8 cellular contexts compared by ENCODE assay signal in genomic region chr3:53881691-53882593, GRCh38. TPM values are rescaled to one million over a fixed set of nuclear protein-coding genes. Genes with fewer than 3 reads are reported as not detected.
DNase-seq lines count a peak whose midpoint lies in the region; ATAC-seq and TF ChIP-seq lines count a peak whose summit lies in the region.

Gene ACTR8, minus strand, starts transcription at chr3:53882152. Its CDS starts 51 bp downstream, at chr3:53882101.

- POLR2A ChIA-PET in activated CD4-positive, alpha-beta T cell treated with anti-CD3 and anti-CD28 coated beads, Interleukin-2, amount 10 ng/mL, durations not matched to agents 7 days and 5 days (lab: Charles Lee), result no interaction called here

- no peaks in the 10 kb centered on the region for H3K27me3 Mint-ChIP-seq in activated CD4-positive, alpha-beta T cell treated with anti-CD3 and anti-CD28 coated beads, Interleukin-2, amount 10 ng/mL, durations not matched to agents 7 days and 5 days

- ATAC-seq in GM19023 (IDR thresholded peaks at IDR 0.05; ENCODE audit: unreplicated experiment), result peak; percentile 78
- ATAC-seq in HG03196 (IDR thresholded peaks at IDR 0.05; ENCODE audit: unreplicated experiment), result peak; percentile 81
- peak; percentile 96 for ATAC-seq in left lobe of liver

- H3K27ac Mint-ChIP-seq in activated CD4-positive, alpha-beta T cell treated with anti-CD3 and anti-CD28 coated beads, Interleukin-2, amount 10 ng/mL, durations not matched to agents 7 days and 5 days, result peak within 1 kb of the TSS; percentile 99

- peak within 1 kb of the TSS; percentile 88 for H3K4me3 Mint-ChIP-seq in activated CD4-positive, alpha-beta T cell treated with anti-CD3 and anti-CD28 coated beads, Interleukin-2, amount 10 ng/mL, durations not matched to agents 7 days and 5 days

- peak within 1 kb of the TSS; percentile 93 for H3K4me3 ChIP-seq in AG10803 (ENCODE audit: low read length)

- CTCF ChIA-PET in activated CD4-positive, alpha-beta T cell treated with anti-CD3 and anti-CD28 coated beads, Interleukin-2, amount 10 ng/mL, durations not matched to agents 7 days and 5 days (lab: Charles Lee), result interaction anchor here (0.6 kb wide), 1 partner anchor 538 kb away, joined by 3 read pairs; no protein-coding TSS in a partner anchor

- TF ChIP-seq CTCF in AG10803 (conservative IDR thresholded peaks at IDR 0.05; ENCODE audit: low read length), result peak; percentile 20; the same call in 1 of the 2 replicates

- H3K9me3 Mint-ChIP-seq in activated CD4-positive, alpha-beta T cell treated with anti-CD3 and anti-CD28 coated beads, Interleukin-2, amount 10 ng/mL, durations not matched to agents 7 days and 5 days, result no peaks in the 10 kb centered on the region

- peaks cover 37% of the 10 kb centered on the region for H3K4me1 Mint-ChIP-seq in activated CD4-positive, alpha-beta T cell treated with anti-CD3 and anti-CD28 coated beads, Interleukin-2, amount 10 ng/mL, durations not matched to agents 7 days and 5 days

- peak; percentile 77 for DNase-seq in AG10803 (ENCODE audit: low read depth)
- DNase-seq in NCI-H526 (lab: John Stamatoyannopoulos, UW), result peak; percentile 23 to 85
- peak; percentile 85 for DNase-seq in activated CD4-positive, alpha-beta T cell treated with anti-CD3 and anti-CD28 coated beads, Interleukin-2, amount 10 ng/mL, durations not matched to agents 7 days and 5 days
- peak; percentile 61 for DNase-seq in dedifferentiated amniotic fluid mesenchymal stem cell (ENCODE audit: extremely low spot score)
- DNase-seq in left lobe of liver (ENCODE audit: low spot score), result peak; percentile 88
- DNase-seq in stimulated activated CD4-positive, alpha-beta T cell treated with anti-CD3 and anti-CD28 coated beads, Interleukin-2, amount 100 ng/mL, for 24 hours, result peak; percentile 87 to 88

- peaks cover 52% of the 10 kb centered on the region for H3K36me3 Mint-ChIP-seq in activated CD4-positive, alpha-beta T cell treated with anti-CD3 and anti-CD28 coated beads, Interleukin-2, amount 10 ng/mL, durations not matched to agents 7 days and 5 days (ENCODE audit: low read depth)

RNA-seq across cellular contexts. Expression of gene ACTR8, which starts in this region (rescaled TPM):
- total RNA-seq in activated CD4-positive, alpha-beta T cell treated with anti-CD3 and anti-CD28 coated beads, Interleukin-2, amount 10 ng/mL, durations not matched to agents 7 days and 5 days, result 10 to 100 TPM; 35.2 to 39.9 TPM
- total RNA-seq in left lobe of liver, result 9.9 TPM

Comparison
In these comparisons a context has a peak if more than half of its experiments do, and no peak if none do; other contexts are left out.
1. Peak in every context shown above with its lines: DNase-seq, ATAC-seq and H3K4me3 ChIP-seq.